8 cellular contexts compared by ENCODE assay signal in genomic region chr7:20330797-20331230, GRCh38. TPM values are rescaled to one million over a fixed set of nuclear protein-coding genes. Genes with fewer than 3 reads are reported as not detected.
A peak's percentile ranks its signal among the peaks of the same experiment; 100 is the strongest.
DNase-seq lines count a peak whose midpoint lies in the region; ATAC-seq and TF ChIP-seq lines count a peak whose summit lies in the region.

Gene ITGB8, plus strand, starts transcription at chr7:20330900. Its CDS starts 907 bp downstream, at chr7:20331807.

- peak within 1 kb of the TSS; percentile 80 for H3K4me3 Mint-ChIP-seq in CD8-positive, alpha-beta T cell
- H3K4me3 Mint-ChIP-seq in mesothelial cell of epicardium: peak within 1 kb of the TSS; percentile 91

- H3K4me1 Mint-ChIP-seq in CD8-positive, alpha-beta T cell (ENCODE audit: low read depth): peaks cover 21% of the 10 kb centered on the region
- peaks cover 47% of the 10 kb centered on the region for H3K4me1 Mint-ChIP-seq in mesothelial cell of epicardium

- no peaks in the 10 kb centered on the region for H3K9me3 ChIP-seq in CD8-positive, alpha-beta T cell (ENCODE audit: low read length)
- H3K9me3 ChIP-seq in Peyer's patch (no peaks in the 10 kb centered on the region), upper lobe of right lung (no peaks in the 10 kb centered on the region)

- DNase-seq in CD8-positive, alpha-beta T cell: no peak
- DNase-seq in Peyer's patch: peak in 2 of 3 donors; percentile 60 to 79
- DNase-seq in ecto neural progenitor cell (ENCODE audit: low spot score): peak; percentile 77
- DNase-seq in mesothelial cell of epicardium (ENCODE audit: low spot score in 2 of 2, unreplicated experiment in 2 of 2): peak in 1 of 2 experiments; percentile 26
- no peak for DNase-seq in upper lobe of right lung
- no peak for DNase-seq in activated CD4-positive, CD25-positive, alpha-beta regulatory T cell (lab: John Stamatoyannopoulos, UW)

- TF ChIP-seq POLR2A in Peyer's patch (IDR thresholded peaks at IDR 0.05): no peak

- intact Hi-C loops in CD8-positive, alpha-beta T cell (cut with DNase I, micrococcal nuclease): no loop called here
- intact Hi-C loops in upper lobe of right lung (cut with DNase I): no loop called here

- no peak within 1 kb of the TSS for H3K27ac ChIP-seq in CD8-positive, alpha-beta T cell (ENCODE audit: low read depth, low read length)
- H3K27ac ChIP-seq in Peyer's patch (peak within 1 kb of the TSS; percentile 71 to 97 (median 86)), upper lobe of right lung (peak within 1 kb of the TSS; percentile 82)

- H3K36me3 ChIP-seq in CD8-positive, alpha-beta T cell (ENCODE audit: insufficient read depth, low read length): no peaks in the 10 kb centered on the region
- H3K36me3 ChIP-seq in Peyer's patch (no peaks in the 10 kb centered on the region), upper lobe of right lung (no peaks in the 10 kb centered on the region)

- peaks cover 4% of the 10 kb centered on the region for H3K27me3 ChIP-seq in CD8-positive, alpha-beta T cell (ENCODE audit: insufficient read depth, low read length)
- H3K27me3 ChIP-seq in Peyer's patch (no peaks in the 10 kb centered on the region), upper lobe of right lung (peaks cover 16% of the 10 kb centered on the region)

- H3K27me3 Mint-ChIP-seq in CD8-positive, alpha-beta T cell (ENCODE audit: low read depth): peaks cover 33% of the 10 kb centered on the region
- no peaks in the 10 kb centered on the region for H3K27me3 Mint-ChIP-seq in mesothelial cell of epicardium (ENCODE audit: low read depth)

- no peaks in the 10 kb centered on the region for H3K9me3 Mint-ChIP-seq in CD8-positive, alpha-beta T cell
- H3K9me3 Mint-ChIP-seq in mesothelial cell of epicardium: no peaks in the 10 kb centered on the region

- no peak for TF ChIP-seq CTCF in CD8-positive, alpha-beta T cell (IDR thresholded peaks at IDR 0.05)
- TF ChIP-seq CTCF in Peyer's patch (IDR thresholded peaks at IDR 0.05) (no peak), mesothelial cell of epicardium (IDR thresholded peaks at IDR 0.05; ENCODE audit: unreplicated experiment) (no peak), upper lobe of right lung (IDR thresholded peaks at IDR 0.05) (no peak)

- H3K36me3 Mint-ChIP-seq in CD8-positive, alpha-beta T cell: no peaks in the 10 kb centered on the region
- no peaks in the 10 kb centered on the region for H3K36me3 Mint-ChIP-seq in mesothelial cell of epicardium

- CTCF ChIA-PET in CD8-positive, alpha-beta T cell (lab: Charles Lee): no interaction called here

- H3K27ac Mint-ChIP-seq in CD8-positive, alpha-beta T cell: peak within 1 kb of the TSS; percentile 18
- peak within 1 kb of the TSS; percentile 100 for H3K27ac Mint-ChIP-seq in mesothelial cell of epicardium

- POLR2A ChIA-PET in CD8-positive, alpha-beta T cell (lab: Charles Lee): no interaction called here

- ATAC-seq in CD8-positive, alpha-beta T cell: no peak
- peak; percentile 25 for ATAC-seq in GM18909 (IDR thresholded peaks at IDR 0.05; ENCODE audit: poor library complexity, unreplicated experiment)
- peak; percentile 18 for ATAC-seq in HG03066 (IDR thresholded peaks at IDR 0.05; ENCODE audit: low read depth, unreplicated experiment)
- peak; percentile 58 for ATAC-seq in upper lobe of right lung

- H3K4me1 ChIP-seq in CD8-positive, alpha-beta T cell (ENCODE audit: insufficient read depth, low read length): peaks cover 12% of the 10 kb centered on the region
- H3K4me1 ChIP-seq in Peyer's patch (peaks cover 0 to 5% (median 0%) of the 10 kb centered on the region in 4 donors), upper lobe of right lung (no peaks in the 10 kb centered on the region)

- no peak within 1 kb of the TSS for H3K4me3 ChIP-seq in CD8-positive, alpha-beta T cell (ENCODE audit: low read depth, low read length)
- peak within 1 kb of the TSS; percentile 54 to 85 (median 68) for H3K4me3 ChIP-seq in Peyer's patch
- H3K4me3 ChIP-seq in upper lobe of right lung: peak within 1 kb of the TSS; percentile 64

RNA-seq across cellular contexts. Expression of gene ITGB8, which starts in this region (rescaled TPM):
- not detected for total RNA-seq in CD8-positive, alpha-beta T cell
- total RNA-seq in Peyer's patch (10 to 100 TPM; 20.6 to 45.8 (median 32.7) TPM), mesothelial cell of epicardium (15.3 to 15.6 TPM (median 15.3 TPM) in 3 replicates), upper lobe of right lung (4.6 TPM)

Comparison
In these comparisons a context has a peak if more than half of its experiments do, and no peak if none do; other contexts are left out.
1. DNase-seq: peak in Peyer's patch (2 of 3) and ecto neural progenitor cell (single experiment); none in CD8-positive, alpha-beta T cell (0 of 7), upper lobe of right lung (single experiment) and activated CD4-positive, CD25-positive, alpha-beta regulatory T cell (0 of 4).